8 cellular contexts compared by ENCODE assay signal in genomic region chr2:69830906-69831241, GRCh38. TPM values are rescaled to one million over a fixed set of nuclear protein-coding genes. Genes with fewer than 3 reads are reported as not detected.
DNase-seq lines count a peak whose midpoint lies in the region; ATAC-seq, FAIRE-seq and TF ChIP-seq lines count a peak whose summit lies in the region.
"Not testable (repeated sequence)": the region's sequence is repeated elsewhere in the genome, so short reads cannot be mapped to it uniquely, and the experiment has no call there.

No MANE protein-coding gene starts in this region.

- not testable (repeated sequence) for TF ChIP-seq POLR2A in endothelial cell of umbilical vein (IDR thresholded peaks at IDR 0.05; ENCODE audit: low read depth, low read length); suprapubic skin (IDR thresholded peaks at IDR 0.05)

- H3K36me3 Mint-ChIP-seq in CD4-positive, alpha-beta T cell (ENCODE audit: low read depth) = peaks cover 46% of the 10 kb centered on the region
- H3K36me3 Mint-ChIP-seq in IgD-negative memory B cell = not testable (repeated sequence)
- peaks cover 32% of the 10 kb centered on the region for H3K36me3 Mint-ChIP-seq in T-helper 2 cell treated with Interferon-gamma antibody and Interleukin-4, amounts not matched to agents 5 μg/mL and 100 μg/mL, for 36 hours (ENCODE audit: low read depth)

- H3K4me2 ChIP-seq in endothelial cell of umbilical vein (ENCODE audit: insufficient read depth, low read length) = peak overlapping the region; percentile 79

- not testable (repeated sequence) for H3K9me1 ChIP-seq in endothelial cell of umbilical vein (replicated peaks; ENCODE audit: control insufficient read depth, extremely low read depth, insufficient read depth, low read length)

- H3K9ac ChIP-seq in endothelial cell of umbilical vein (replicated peaks; ENCODE audit: extremely low read depth, insufficient read depth, low read length) = not testable (repeated sequence)
- H3K9ac ChIP-seq in iPS-20b (ENCODE audit: low read depth, low read length) = peak overlapping the region; percentile 78; the same call in 1 of the 2 replicates

- BruUV-seq in endothelial cell of umbilical vein (replicated peaks; lab: Mats Ljungman, UMichigan) = not testable (repeated sequence)

- intact Hi-C loops in CD4-positive, alpha-beta T cell (cut with DNase I, micrococcal nuclease) = loop anchor here in 1 of 2 experiments (2.0 to 10.0 kb wide), 2 partner anchors 62 to 234 kb away; partner anchors contain the start of gene SNRNP27
- intact Hi-C loops in ascending aorta (cut with DNase I); endothelial cell of umbilical vein (cut with micrococcal nuclease): not testable (repeated sequence)

- H3K36me3 ChIP-seq in ascending aorta; endothelial cell of umbilical vein (ENCODE audit: control insufficient read depth in 2 of 2, extremely low read depth in 1 of 2, insufficient read depth in 2 of 2, low read length in 2 of 2); neuron (ENCODE audit: insufficient read depth, low read length); suprapubic skin: not testable (repeated sequence)
- peaks cover 11% of the 10 kb centered on the region for H3K36me3 ChIP-seq in iPS-20b (ENCODE audit: insufficient read depth, low read depth, low read length)

- not testable (repeated sequence) for H2AFZ ChIP-seq in endothelial cell of umbilical vein (ENCODE audit: low read depth, low read length); neuron (ENCODE audit: low read depth, low read length)

- 71% methylated on average over 13 of the region's 13 CpGs for WGBS in suprapubic skin

- not testable (repeated sequence) for H4K20me1 ChIP-seq in endothelial cell of umbilical vein (replicated peaks; ENCODE audit: control insufficient read depth, extremely low read depth, insufficient read depth, low read length)

- peak overlapping the region; percentile 90 to 91 for H3K4me3 ChIP-seq in ascending aorta
- H3K4me3 ChIP-seq in endothelial cell of umbilical vein (replicated peaks in 1 of 3; ENCODE audit: insufficient read depth in 1 of 3, low read depth in 1 of 3, low read length in 3 of 3) = peak overlapping the region in 2 of 3 experiments; percentile 62 to 66
- H3K4me3 ChIP-seq in iPS-20b (ENCODE audit: low read length) = peak overlapping the region; percentile 88
- H3K4me3 ChIP-seq in neuron (ENCODE audit: low read length) = peak overlapping the region; percentile 83
- H3K4me3 ChIP-seq in suprapubic skin = peak overlapping the region; percentile 99

- H3K4me1 Mint-ChIP-seq in CD4-positive, alpha-beta T cell (ENCODE audit: low read depth) = peaks cover 79% of the 10 kb centered on the region
- peaks cover 25 to 34% (median 29%) of the 10 kb centered on the region in 3 donors for H3K4me1 Mint-ChIP-seq in IgD-negative memory B cell
- H3K4me1 Mint-ChIP-seq in T-helper 2 cell treated with Interferon-gamma antibody and Interleukin-4, amounts not matched to agents 5 μg/mL and 100 μg/mL, for 36 hours (ENCODE audit: low read depth) = peaks cover 53% of the 10 kb centered on the region

- POLR2A ChIA-PET in CD4-positive, alpha-beta T cell (lab: Charles Lee) = interaction anchor here (1.0 kb wide), 1 partner anchor 254 kb away, joined by 4 read pairs; no protein-coding TSS in a partner anchor
- POLR2A ChIA-PET in endothelial cell of umbilical vein (lab: Charles Lee) = not testable (repeated sequence)

- ATAC-seq in CD4-positive, alpha-beta T cell (ENCODE audit: poor library complexity) = not testable (repeated sequence)

- peak overlapping the region; percentile 99 for H3K27ac Mint-ChIP-seq in CD4-positive, alpha-beta T cell
- peak overlapping the region in 2 of 3 donors; percentile 44 to 59 for H3K27ac Mint-ChIP-seq in IgD-negative memory B cell
- H3K27ac Mint-ChIP-seq in T-helper 2 cell treated with Interferon-gamma antibody and Interleukin-4, amounts not matched to agents 5 μg/mL and 100 μg/mL, for 36 hours = peak overlapping the region; percentile 75

- H3K4me3 Mint-ChIP-seq in CD4-positive, alpha-beta T cell = peak overlapping the region; percentile 99
- peak overlapping the region; percentile 90 to 98 (median 92) for H3K4me3 Mint-ChIP-seq in IgD-negative memory B cell
- peak overlapping the region; percentile 88 for H3K4me3 Mint-ChIP-seq in T-helper 2 cell treated with Interferon-gamma antibody and Interleukin-4, amounts not matched to agents 5 μg/mL and 100 μg/mL, for 36 hours

- H3K79me2 ChIP-seq in endothelial cell of umbilical vein (ENCODE audit: control insufficient read depth, insufficient read depth, low read length) = peaks cover 30% of the 10 kb centered on the region

- H3K9me3 Mint-ChIP-seq in CD4-positive, alpha-beta T cell; IgD-negative memory B cell; T-helper 2 cell treated with Interferon-gamma antibody and Interleukin-4, amounts not matched to agents 5 μg/mL and 100 μg/mL, for 36 hours: not testable (repeated sequence)

- H3K27me3 ChIP-seq in CD4-positive, alpha-beta T cell (ENCODE audit: control insufficient read depth, insufficient read depth, low read length); ascending aorta; endothelial cell of umbilical vein (ENCODE audit: control insufficient read depth in 2 of 2, insufficient read depth in 2 of 2, low read length in 2 of 2); iPS-20b (ENCODE audit: insufficient read depth, low read length); neuron (ENCODE audit: insufficient read depth, low read length); suprapubic skin: not testable (repeated sequence)

- not testable (repeated sequence) for DNase-seq in CD4-positive, alpha-beta T cell; T-helper 2 cell treated with Interferon-gamma antibody and Interleukin-4, amounts not matched to agents 5 μg/mL and 100 μg/mL, for 36 hours (ENCODE audit: low spot score); ascending aorta (ENCODE audit: low spot score in 2 of 2); endothelial cell of umbilical vein (ENCODE audit: low read depth, low spot score); suprapubic skin (ENCODE audit: low spot score in 2 of 2)

- not testable (repeated sequence) for H3K27ac ChIP-seq in CD4-positive, alpha-beta T cell (ENCODE audit: low read depth, low read length); ascending aorta; endothelial cell of umbilical vein (ENCODE audit: insufficient read depth, low read depth, low read length); iPS-20b (ENCODE audit: low read length); suprapubic skin

- TF ChIP-seq EP300 in suprapubic skin (IDR thresholded peaks at IDR 0.05) = not testable (repeated sequence)

- CTCF ChIA-PET in CD4-positive, alpha-beta T cell (lab: Charles Lee) = not testable (repeated sequence)
- CTCF ChIA-PET in endothelial cell of umbilical vein (lab: Charles Lee) = interaction anchor here (0.9 to 1.0 kb wide), 2 partner anchors 14 to 106 kb away, joined by 3 to 4 read pairs; no protein-coding TSS in a partner anchor

- not testable (repeated sequence) for FAIRE-seq in endothelial cell of umbilical vein (lab: Jason Lieb, UNC)

- H3K4me1 ChIP-seq in ascending aorta (peaks cover 0 to 23% of the 10 kb centered on the region in 2 donors), neuron (ENCODE audit: insufficient read depth, low read length) (peaks cover 19% of the 10 kb centered on the region), suprapubic skin (peaks cover 37% of the 10 kb centered on the region)
- not testable (repeated sequence) for H3K4me1 ChIP-seq in endothelial cell of umbilical vein (ENCODE audit: control insufficient read depth, extremely low read depth, insufficient read depth, low read length); iPS-20b (ENCODE audit: insufficient read depth, low read length)

- H3K27me3 Mint-ChIP-seq in CD4-positive, alpha-beta T cell; IgD-negative memory B cell; T-helper 2 cell treated with Interferon-gamma antibody and Interleukin-4, amounts not matched to agents 5 μg/mL and 100 μg/mL, for 36 hours (ENCODE audit: low read depth): not testable (repeated sequence)

- dilution Hi-C loops in endothelial cell of umbilical vein (cut with MboI; ENCODE audit: extremely low pct_ligation_motif_present, low sequenced_read_pairs) = not testable (repeated sequence)

- H3K9me3 ChIP-seq in CD4-positive, alpha-beta T cell (ENCODE audit: control insufficient read depth, low read length); ascending aorta; endothelial cell of umbilical vein (replicated peaks; ENCODE audit: control insufficient read depth, insufficient read depth, low read length); iPS-20b (ENCODE audit: insufficient read depth, low read depth, low read length); neuron (ENCODE audit: low read length); suprapubic skin: not testable (repeated sequence)

- TF ChIP-seq CTCF in CD4-positive, alpha-beta T cell (IDR thresholded peaks at IDR 0.05); ascending aorta (IDR thresholded peaks at IDR 0.05); endothelial cell of umbilical vein (IDR thresholded peaks at IDR 0.05; ENCODE audit: extremely low read depth in 1 of 2, insufficient read depth in 1 of 2, low read depth in 1 of 2, low read length in 2 of 2); suprapubic skin (IDR thresholded peaks at IDR 0.05): not testable (repeated sequence)

RNA-seq across cellular contexts. Expression of gene GMCL1, which starts 1.4 kb away (rescaled TPM):
- 10 to 100 TPM; 29.7 to 29.8 TPM for total RNA-seq in CD4-positive, alpha-beta T cell
- polyA plus RNA-seq in IgD-negative memory B cell (25.7 TPM), endothelial cell of umbilical vein (3.8 and 4.2 TPM in 2 replicates)
- total RNA-seq in ascending aorta (10.4 TPM), endothelial cell of umbilical vein (13.0 and 14.6 TPM in 2 replicates), suprapubic skin (10 to 100 TPM in 3 of 4 donors, 1 to 10 TPM in 1; 9.3 to 15.0 (median 14.4) TPM)
- 4.7 and 4.8 TPM in 2 replicates for polyA plus RNA-seq in endothelial cell of umbilical vein (2011; cell fraction: cytosol; rRNA removed)
- 8.2 and 9.3 TPM in 2 replicates for polyA plus RNA-seq in endothelial cell of umbilical vein (2011; cell fraction: nucleus; rRNA removed)
- 7.1 and 8.6 TPM in 2 replicates for polyA plus RNA-seq in endothelial cell of umbilical vein (2012)
- polyA minus RNA-seq in endothelial cell of umbilical vein = 4.3 and 9.2 TPM in 2 replicates
- 7.6 TPM for polyA minus RNA-seq in endothelial cell of umbilical vein (2011; cell fraction: cytosol; rRNA and poly(A)+ RNA removed)
- 6.5 and 7.9 TPM in 2 replicates for polyA minus RNA-seq in endothelial cell of umbilical vein (2011; cell fraction: nucleus; rRNA and poly(A)+ RNA removed)
